16 cellular contexts compared by ENCODE assay signal in genomic region chr13:37715606-37716015, GRCh38.
DNase-seq lines count a peak whose midpoint lies in the region; ATAC-seq and TF ChIP-seq lines count a peak whose summit lies in the region.
"Had no signal": no experiment of that assay in that cellular context is flagged by ENCODE, and none has a peak within 500 bp of the region (broad histone marks: within the 10 kb centered on the region; RNA-seq: fewer than 3 reads in every experiment).

No MANE protein-coding gene starts in this region.

- no peaks in the 10 kb centered on the region for H3K4me1 ChIP-seq in suprapubic skin

- H3K27ac Mint-ChIP-seq in mesothelial cell of epicardium, result peak overlapping the region; percentile 67
- H3K27ac Mint-ChIP-seq: activated CD4-positive, alpha-beta T cell treated with anti-CD3 and anti-CD28 coated beads, Interleukin-2, amount 10 ng/mL, durations not matched to agents 7 days and 5 days; activated T-helper 17 cell treated with anti-CD3 and anti-CD28 coated beads, Interleukin-2, amount 50 U/mL, for 72 hours; CD4-positive, alpha-beta T cell; immature natural killer cell; naive thymus-derived CD4-positive, alpha-beta T cell had no signal

- TF ChIP-seq EP300 in suprapubic skin (IDR thresholded peaks at IDR 0.05), result no peak

- H3K36me3 ChIP-seq in suprapubic skin, result no peaks in the 10 kb centered on the region

- intact Hi-C loops in left colon (cut with DNase I, micrococcal nuclease), result no loop called here

- ATAC-seq in left colon (no peak), HG03439 (IDR thresholded peaks at IDR 0.05; ENCODE audit: unreplicated experiment) (no peak)
- ATAC-seq: activated T-helper 17 cell treated with anti-CD3 and anti-CD28 coated beads, Interleukin-2, amount 50 U/mL, for 72 hours; naive thymus-derived CD4-positive, alpha-beta T cell; sciatic nerve had no signal

- no peaks in the 10 kb centered on the region for H3K9me3 ChIP-seq in suprapubic skin

- no peak overlapping the region for H3K4me3 Mint-ChIP-seq in mesothelial cell of epicardium
- H3K4me3 Mint-ChIP-seq: activated CD4-positive, alpha-beta T cell treated with anti-CD3 and anti-CD28 coated beads, Interleukin-2, amount 10 ng/mL, durations not matched to agents 7 days and 5 days; activated T-helper 17 cell treated with anti-CD3 and anti-CD28 coated beads, Interleukin-2, amount 50 U/mL, for 72 hours; CD4-positive, alpha-beta T cell; immature natural killer cell; naive thymus-derived CD4-positive, alpha-beta T cell had no signal

- H3K36me3 Mint-ChIP-seq in mesothelial cell of epicardium, result peaks cover 6% of the 10 kb centered on the region
- H3K36me3 Mint-ChIP-seq: naive thymus-derived CD4-positive, alpha-beta T cell had no signal

- WGBS in suprapubic skin, result 76% methylated on average over 6 of the region's 6 CpGs

- peak; percentile 91 for DNase-seq in EL
- peak; percentile 85 for DNase-seq in NCI-H226
- DNase-seq in cardiac fibroblast (ENCODE audit: low read depth in 2 of 2), result peak; percentile 91 to 93
- no peak for DNase-seq in mesothelial cell of epicardium (ENCODE audit: low spot score in 2 of 2, unreplicated experiment in 2 of 2)
- DNase-seq in left colon, result no peak
- DNase-seq in suprapubic skin (ENCODE audit: low spot score in 2 of 2), result no peak
- no peak for DNase-seq in NCI-H446 treated with DMSO at 0.1 percent for 48 hours (lab: John Stamatoyannopoulos, UW)
- DNase-seq: activated CD4-positive, alpha-beta T cell treated with anti-CD3 and anti-CD28 coated beads, Interleukin-2, amount 10 ng/mL, durations not matched to agents 7 days and 5 days; CD4-positive, alpha-beta T cell; erythroblast; immature natural killer cell; naive thymus-derived CD4-positive, alpha-beta T cell; NCI-H2107 had no signal

- no peak overlapping the region for H3K27ac ChIP-seq in suprapubic skin

- H3K9me3 Mint-ChIP-seq in mesothelial cell of epicardium, result peaks cover 16% of the 10 kb centered on the region
- H3K9me3 Mint-ChIP-seq: activated CD4-positive, alpha-beta T cell treated with anti-CD3 and anti-CD28 coated beads, Interleukin-2, amount 10 ng/mL, durations not matched to agents 7 days and 5 days had no signal

- H3K4me3 ChIP-seq in cardiac fibroblast (replicated peaks in 1 of 2; ENCODE audit: low read depth in 2 of 2, low read length in 2 of 2) (no peak overlapping the region), suprapubic skin (no peak overlapping the region)

- TF ChIP-seq CTCF in cardiac fibroblast (IDR thresholded peaks at IDR 0.05; ENCODE audit: low read depth, low read length) (no peak), mesothelial cell of epicardium (IDR thresholded peaks at IDR 0.05; ENCODE audit: unreplicated experiment) (no peak), suprapubic skin (IDR thresholded peaks at IDR 0.05) (no peak)

- H3K27me3 Mint-ChIP-seq in mesothelial cell of epicardium (ENCODE audit: low read depth), result no peaks in the 10 kb centered on the region
- H3K27me3 Mint-ChIP-seq: activated CD4-positive, alpha-beta T cell treated with anti-CD3 and anti-CD28 coated beads, Interleukin-2, amount 10 ng/mL, durations not matched to agents 7 days and 5 days; activated T-helper 17 cell treated with anti-CD3 and anti-CD28 coated beads, Interleukin-2, amount 50 U/mL, for 72 hours; CD4-positive, alpha-beta T cell had no signal

- peaks cover 30% of the 10 kb centered on the region for H3K4me1 Mint-ChIP-seq in mesothelial cell of epicardium
- H3K4me1 Mint-ChIP-seq: activated CD4-positive, alpha-beta T cell treated with anti-CD3 and anti-CD28 coated beads, Interleukin-2, amount 10 ng/mL, durations not matched to agents 7 days and 5 days; activated T-helper 17 cell treated with anti-CD3 and anti-CD28 coated beads, Interleukin-2, amount 50 U/mL, for 72 hours; immature natural killer cell; naive thymus-derived CD4-positive, alpha-beta T cell had no signal

- no peak for TF ChIP-seq POLR2A in suprapubic skin (IDR thresholded peaks at IDR 0.05)

- H3K27me3 ChIP-seq in suprapubic skin, result no peaks in the 10 kb centered on the region

Comparison
In these comparisons a context has a peak if more than half of its experiments do, and no peak if none do; other contexts are left out.
1. DNase-seq: peak in EL (single experiment), NCI-H226 (single experiment) and cardiac fibroblast (2 of 2); none in mesothelial cell of epicardium (0 of 2), left colon (0 of 2), suprapubic skin (0 of 2) and NCI-H446 treated with DMSO at 0.1 percent for 48 hours (single experiment).